In the genomic region with DNA sequence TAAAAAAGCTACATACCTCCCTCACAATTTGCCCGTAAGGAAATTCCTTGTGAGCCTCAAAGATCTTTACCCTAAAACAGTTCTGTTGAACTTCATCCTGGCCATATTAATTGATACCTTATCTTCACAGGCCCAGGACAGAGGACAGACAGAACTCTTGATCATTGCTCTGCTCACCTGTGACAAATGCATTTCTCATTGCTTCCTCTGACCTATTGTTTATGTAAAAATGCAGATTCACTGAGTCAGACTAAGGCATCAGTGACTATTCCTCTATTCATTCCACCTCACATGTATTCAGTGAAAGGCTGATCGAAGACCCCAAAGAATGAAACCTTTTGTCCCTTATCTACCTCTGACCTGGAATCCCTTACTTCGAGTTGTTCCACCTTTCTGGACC, we compare ENCODE assay signal across 29 cellular contexts.
"Had no signal": no experiment of that assay in that cellular context is flagged by ENCODE, and none has a peak within 500 bp of the region (broad histone marks: within the 10 kb centered on the region; RNA-seq: fewer than 3 reads in every experiment).

No MANE protein-coding gene starts in this region.

- H3K4me2 ChIP-seq: smooth muscle cell had no signal

- H3K27me3 ChIP-seq: body of pancreas, esophagus muscularis mucosa, gastrocnemius medialis, testis, vagina had no signal

- DNase-seq: activated CD4-positive, alpha-beta memory T cell treated with anti-CD3 and anti-CD28 coated beads, Interleukin-2, amount 10 ng/mL, durations not matched to agents 7 days and 5 days; activated CD4-positive, alpha-beta T cell treated with anti-CD3 and anti-CD28 coated beads, Interleukin-2, amount 10 ng/mL, durations not matched to agents 24 days and 14 days; activated CD8-positive, alpha-beta memory T cell treated with anti-CD3 and anti-CD28 coated beads, Interleukin-2, amount 10 ng/mL, durations not matched to agents 7 days and 5 days; activated gamma-delta T cell; activated naive CD4-positive, alpha-beta T cell treated with anti-CD3 and anti-CD28 coated beads, Interleukin-2, amount 50 U/mL, for 16 hours; activated naive CD8-positive, alpha-beta T cell treated with anti-CD3 and anti-CD28 coated beads, Interleukin-2, amount 50 U/mL, for 24 hours; activated T-cell treated with anti-CD3 and anti-CD28 coated beads for 4 hours; body of pancreas; caudate nucleus; effector CD4-positive, alpha-beta T cell; gastrocnemius medialis; head of caudate nucleus; hypothalamus; left cardiac atrium; mesenchymal stem cell; mucosa of descending colon; nucleus accumbens; stimulated activated CD4-positive, alpha-beta T cell treated with anti-CD3 and anti-CD28 coated beads, Interleukin-2, amount 100 ng/mL, for 48 hours; stimulated activated CD8-positive, alpha-beta memory T cell treated with anti-CD3 and anti-CD28 coated beads, Interleukin-4, amount 100 ng/mL, for 48 hours; stimulated activated naive CD4-positive, alpha-beta T cell; testis had no signal

- H3K4me3 ChIP-seq: body of pancreas, esophagus muscularis mucosa, gastrocnemius medialis, mucosa of descending colon, smooth muscle cell, testis, vagina had no signal

- H3K9ac ChIP-seq: parathyroid adenoma had no signal

- H3K27me3 Mint-ChIP-seq: activated CD4-positive, alpha-beta memory T cell treated with anti-CD3 and anti-CD28 coated beads, Interleukin-2, amount 10 ng/mL, durations not matched to agents 7 days and 5 days; activated CD4-positive, alpha-beta T cell treated with anti-CD3 and anti-CD28 coated beads, Interleukin-2, amount 10 ng/mL, durations not matched to agents 24 days and 14 days; activated CD8-positive, alpha-beta memory T cell treated with anti-CD3 and anti-CD28 coated beads, Interleukin-2, amount 10 ng/mL, durations not matched to agents 7 days and 5 days; activated naive CD8-positive, alpha-beta T cell treated with anti-CD3 and anti-CD28 coated beads, Interleukin-2, amount 50 U/mL, for 24 hours; dendritic cell treated with granulocyte-macrophage colony-stimulating factor and Interleukin-4, amounts not matched to agents 40 ng/mL and 50 ng/mL, for 4 days; type B pancreatic cell had no signal

- ATAC-seq: activated CD8-positive, alpha-beta memory T cell treated with anti-CD3 and anti-CD28 coated beads, Interleukin-2, amount 10 ng/mL, durations not matched to agents 7 days and 5 days; activated naive CD8-positive, alpha-beta T cell treated with anti-CD3 and anti-CD28 coated beads, Interleukin-2, amount 50 U/mL, for 24 hours; body of pancreas; gastrocnemius medialis; left cardiac atrium; mucosa of descending colon; sciatic nerve had no signal

- H3K9me3 ChIP-seq: body of pancreas, gastrocnemius medialis, mucosa of descending colon, testis, vagina had no signal

- H3K4me1 ChIP-seq: esophagus muscularis mucosa, gastrocnemius medialis, parathyroid adenoma, testis, vagina had no signal

- H3K4me3 Mint-ChIP-seq: activated CD4-positive, alpha-beta memory T cell treated with anti-CD3 and anti-CD28 coated beads, Interleukin-2, amount 10 ng/mL, durations not matched to agents 7 days and 5 days; activated CD4-positive, alpha-beta T cell treated with anti-CD3 and anti-CD28 coated beads, Interleukin-2, amount 10 ng/mL, durations not matched to agents 24 days and 14 days; activated CD8-positive, alpha-beta memory T cell treated with anti-CD3 and anti-CD28 coated beads, Interleukin-2, amount 10 ng/mL, durations not matched to agents 7 days and 5 days; activated naive CD8-positive, alpha-beta T cell treated with anti-CD3 and anti-CD28 coated beads, Interleukin-2, amount 50 U/mL, for 24 hours; dendritic cell treated with granulocyte-macrophage colony-stimulating factor and Interleukin-4, amounts not matched to agents 40 ng/mL and 50 ng/mL, for 4 days; T-helper 1 cell treated with Interleukin-12 subunit alpha and Interleukin-12 subunit beta and Interleukin-4 antibody, amounts not matched to agents 30 μg/mL and 1 μg/mL, for 36 hours; type B pancreatic cell had no signal

- H3K27ac Mint-ChIP-seq: activated CD4-positive, alpha-beta memory T cell treated with anti-CD3 and anti-CD28 coated beads, Interleukin-2, amount 10 ng/mL, durations not matched to agents 7 days and 5 days; activated CD4-positive, alpha-beta T cell treated with anti-CD3 and anti-CD28 coated beads, Interleukin-2, amount 10 ng/mL, durations not matched to agents 24 days and 14 days; activated CD8-positive, alpha-beta memory T cell treated with anti-CD3 and anti-CD28 coated beads, Interleukin-2, amount 10 ng/mL, durations not matched to agents 7 days and 5 days; activated naive CD8-positive, alpha-beta T cell treated with anti-CD3 and anti-CD28 coated beads, Interleukin-2, amount 50 U/mL, for 24 hours; dendritic cell treated with granulocyte-macrophage colony-stimulating factor and Interleukin-4, amounts not matched to agents 40 ng/mL and 50 ng/mL, for 4 days; T-helper 1 cell treated with Interleukin-12 subunit alpha and Interleukin-12 subunit beta and Interleukin-4 antibody, amounts not matched to agents 30 μg/mL and 1 μg/mL, for 36 hours; type B pancreatic cell had no signal

- H3K79me2 ChIP-seq: parathyroid adenoma had no signal

- H3K27ac ChIP-seq: body of pancreas, esophagus muscularis mucosa, gastrocnemius medialis, parathyroid adenoma, testis, vagina had no signal

- H3K36me3 ChIP-seq: vagina had no signal

- H2AFZ ChIP-seq: parathyroid adenoma had no signal
